ENCODE assay signal across 22 cellular contexts in the genomic region with DNA sequence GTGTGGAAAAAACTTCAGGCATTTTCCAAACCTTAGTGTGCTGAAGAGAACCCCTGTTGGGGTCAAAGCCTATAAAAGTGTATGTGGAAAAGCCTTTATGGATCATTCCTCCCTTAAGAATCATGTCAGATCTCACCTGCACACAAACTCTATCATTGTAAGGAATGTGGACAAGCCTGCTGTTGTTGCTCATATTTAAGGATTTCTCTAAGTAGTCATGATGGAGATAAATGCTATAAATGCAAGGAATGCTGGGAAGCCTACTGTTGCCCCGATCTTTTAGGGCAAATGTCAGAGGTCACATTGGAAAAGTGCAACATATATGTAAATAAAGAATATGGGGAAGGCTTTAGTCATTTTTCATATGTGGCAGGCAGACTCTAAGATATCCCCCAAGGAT.
DNase-seq lines count a peak whose midpoint lies in the region; ATAC-seq and TF ChIP-seq lines count a peak whose summit lies in the region.
"Had no signal": no experiment of that assay in that cellular context is flagged by ENCODE, and none has a peak within 500 bp of the region (broad histone marks: within the 10 kb centered on the region; RNA-seq: fewer than 3 reads in every experiment).

No MANE protein-coding gene starts in this region.

- H3K23ac ChIP-seq in trophoblast cell (ENCODE audit: low read length): no peak overlapping the region

- no peak overlapping the region for H3K27ac ChIP-seq in trophoblast cell (ENCODE audit: low read depth, low read length)
- H3K27ac ChIP-seq: BLaER1 had no signal

- H3K18ac ChIP-seq in trophoblast cell (ENCODE audit: low read length): no peak overlapping the region

- no peak overlapping the region for H3K14ac ChIP-seq in trophoblast cell (ENCODE audit: low read length)

- no peaks in the 10 kb centered on the region for H3K79me1 ChIP-seq in trophoblast cell (ENCODE audit: low read length)

- H3K4me2 ChIP-seq in trophoblast cell (ENCODE audit: low read length): no peak overlapping the region
- H3K4me2 ChIP-seq: BLaER1 had no signal

- H4K12ac ChIP-seq in trophoblast cell (ENCODE audit: low read depth, low read length): no peak overlapping the region

- DNase-seq in epithelial cell of esophagus (ENCODE audit: low read depth): peak; percentile 6
- DNase-seq in trophoblast cell: peak; percentile 83 to 96
- DNase-seq in activated effector memory CD4-positive, alpha-beta T cell treated with Interleukin-2 at 50 U/mL for 16 hours: no peak
- DNase-seq: 8988T; ACHN; BE2C; C1 segment of cervical spinal cord; CD4-positive, alpha-beta memory T cell; CD4-positive, CD25-positive, alpha-beta regulatory T cell; CD8-positive, alpha-beta memory T cell; COR-L47; DMS 273 treated with DMSO at 0.1 percent for 48 hours; DMS153; DMS53; DMS79; DND-41; EL; GDM1 had no signal

- H2BK12ac ChIP-seq in trophoblast cell (ENCODE audit: low read length): no peak overlapping the region

- H3K4me1 ChIP-seq in trophoblast cell (ENCODE audit: control insufficient read depth in 1 of 2, insufficient read depth in 2 of 2, low read length in 2 of 2): peaks cover 0 to 2% of the 10 kb centered on the region in 2 experiments
- H3K4me1 ChIP-seq: BLaER1 had no signal

- no peaks in the 10 kb centered on the region for H3K27me3 ChIP-seq in trophoblast cell (ENCODE audit: insufficient read depth, low read length)
- H3K27me3 ChIP-seq: BE2C, BLaER1 had no signal

- H4K91ac ChIP-seq in trophoblast cell (ENCODE audit: low read depth, low read length): no peak overlapping the region

- H3K4me3 ChIP-seq in epithelial cell of esophagus (ENCODE audit: low read length) (no peak overlapping the region), trophoblast cell (ENCODE audit: low read depth, low read length) (no peak overlapping the region)
- H3K4me3 ChIP-seq: BLaER1, GM12878 had no signal

- peaks cover 1% of the 10 kb centered on the region for H3K9me3 ChIP-seq in trophoblast cell (ENCODE audit: insufficient read depth, low read depth, low read length)
- H3K9me3 ChIP-seq: BE2C, BLaER1 had no signal

- H3K4ac ChIP-seq in trophoblast cell (ENCODE audit: low read depth, low read length): no peak overlapping the region

- H2BK120ac ChIP-seq in trophoblast cell (ENCODE audit: insufficient read depth, low read length, poor library complexity): no peak overlapping the region

- H4K8ac ChIP-seq in trophoblast cell (ENCODE audit: low read depth, low read length): no peak overlapping the region

- TF ChIP-seq CTCF in epithelial cell of esophagus (IDR thresholded peaks at IDR 0.05; ENCODE audit: insufficient read depth, low read depth, low read length, missing control alignments): no peak

- no peaks in the 10 kb centered on the region for H3K79me2 ChIP-seq in trophoblast cell (ENCODE audit: control insufficient read depth, insufficient read depth, low read length, poor library complexity)

- no peak overlapping the region for H2AK5ac ChIP-seq in trophoblast cell (ENCODE audit: low read length)

- no peaks in the 10 kb centered on the region for H3K36me3 ChIP-seq in trophoblast cell (ENCODE audit: control insufficient read depth in 1 of 2, insufficient read depth in 2 of 2, low read length in 2 of 2)
- H3K36me3 ChIP-seq: BE2C, BLaER1 had no signal

- no peak overlapping the region for H3K9ac ChIP-seq in trophoblast cell (ENCODE audit: low read length)
- H3K9ac ChIP-seq: BLaER1 had no signal

- no peak overlapping the region for H2BK5ac ChIP-seq in trophoblast cell (ENCODE audit: low read depth, low read length, poor library complexity)

- H2AFZ ChIP-seq in trophoblast cell (ENCODE audit: insufficient read depth, low read length, poor library complexity): no peak overlapping the region

- WGBS in trophoblast cell (ENCODE audit: extremely low coverage, insufficient coverage, insufficient read length): no CpG with 5 or more reads among the region's 1 CpG

- ATAC-seq in HG03135 (IDR thresholded peaks at IDR 0.05; ENCODE audit: unreplicated experiment) (no peak), GM19023 (IDR thresholded peaks at IDR 0.05; ENCODE audit: unreplicated experiment) (no peak)
- ATAC-seq: GM12878 had no signal
